Comparison of ENCODE assay signal across 1 cellular context in genomic region chr5:79077680-79078365, GRCh38.
TF ChIP-seq lines count a peak whose summit lies in the region.

No MANE protein-coding gene starts in this region.

TF ChIP-seq in IMR-90, 13 proteins besides CTCF, POLR2A, EP300 and RAD21:
- TF ChIP-seq CHD1 (IDR thresholded peaks at IDR 0.05; ENCODE audit: low read depth, low read length) = no peak
- TF ChIP-seq CEBPB (IDR thresholded peaks at IDR 0.05; ENCODE audit: low read depth, low read length) = no peak
- TF ChIP-seq SMC3 (IDR thresholded peaks at IDR 0.05; ENCODE audit: low read depth, low read length) = no peak
- TF ChIP-seq FOS (IDR thresholded peaks at IDR 0.05; ENCODE audit: low read depth, low read length) = no peak
- no peak for TF ChIP-seq RFX5 (IDR thresholded peaks at IDR 0.05; ENCODE audit: low read depth, low read length)
- TF ChIP-seq BHLHE40 (IDR thresholded peaks at IDR 0.05; ENCODE audit: low read depth, low read length) = no peak
- no peak for TF ChIP-seq USF2 (IDR thresholded peaks at IDR 0.05; ENCODE audit: low read depth, low read length)
- no peak for TF ChIP-seq MAZ (IDR thresholded peaks at IDR 0.05; ENCODE audit: borderline replicate concordance, low read depth, low read length)
- no peak for TF ChIP-seq RCOR1 (IDR thresholded peaks at IDR 0.05; ENCODE audit: insufficient replicate concordance, low read length)
- no peak for TF ChIP-seq MAFK (IDR thresholded peaks at IDR 0.05; ENCODE audit: low read depth, low read length)
- TF ChIP-seq NFE2L2 (IDR thresholded peaks at IDR 0.05; ENCODE audit: low read depth, low read length) = no peak
- TF ChIP-seq MXI1 (IDR thresholded peaks at IDR 0.05; ENCODE audit: borderline replicate concordance, low read depth, low read length) = no peak
- TF ChIP-seq, protein P1, sequence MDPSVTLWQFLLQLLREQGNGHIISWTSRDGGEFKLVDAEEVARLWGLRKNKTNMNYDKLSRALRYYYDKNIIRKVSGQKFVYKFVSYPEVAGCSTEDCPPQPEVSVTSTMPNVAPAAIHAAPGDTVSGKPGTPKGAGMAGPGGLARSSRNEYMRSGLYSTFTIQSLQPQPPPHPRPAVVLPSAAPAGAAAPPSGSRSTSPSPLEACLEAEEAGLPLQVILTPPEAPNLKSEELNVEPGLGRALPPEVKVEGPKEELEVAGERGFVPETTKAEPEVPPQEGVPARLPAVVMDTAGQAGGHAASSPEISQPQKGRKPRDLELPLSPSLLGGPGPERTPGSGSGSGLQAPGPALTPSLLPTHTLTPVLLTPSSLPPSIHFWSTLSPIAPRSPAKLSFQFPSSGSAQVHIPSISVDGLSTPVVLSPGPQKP (IDR thresholded peaks at IDR 0.05; ENCODE audit: borderline replicate concordance, low read depth, low read length) = no peak
